Comparison of ENCODE assay signal across 20 cellular contexts in the genomic region with DNA sequence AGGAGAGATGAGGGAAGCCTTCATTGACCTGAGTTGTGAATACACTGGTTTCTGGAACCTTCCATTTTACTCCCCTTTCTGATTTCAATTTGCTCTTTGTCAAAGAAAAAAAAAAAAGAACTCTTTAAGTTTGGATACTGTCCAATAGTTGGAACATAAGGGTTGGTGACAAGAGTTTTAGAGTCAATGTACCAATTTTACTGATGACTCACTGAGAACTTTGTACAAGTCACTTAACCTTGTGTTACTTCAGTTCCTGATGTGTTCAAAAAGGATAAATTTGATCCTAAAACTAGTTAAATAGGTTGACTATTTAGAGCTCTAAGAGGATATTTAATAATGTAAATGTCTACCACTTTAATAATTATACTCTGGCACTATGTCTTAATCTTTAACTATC. TPM values are rescaled to one million over a fixed set of nuclear protein-coding genes. Genes with fewer than 3 reads are reported as not detected.
"Had no signal": no experiment of that assay in that cellular context is flagged by ENCODE, and none has a peak within 500 bp of the region (broad histone marks: within the 10 kb centered on the region; RNA-seq: fewer than 3 reads in every experiment).

No MANE protein-coding gene starts in this region.

- H3K27me3 ChIP-seq: cardiac muscle cell, vagina had no signal

- H3K9me3 ChIP-seq: esophagus squamous epithelium, mucosa of descending colon, vagina had no signal

- DNase-seq: activated CD4-positive, alpha-beta memory T cell treated with anti-CD3 and anti-CD28 coated beads for 36 hours; activated CD4-positive, alpha-beta T cell treated with anti-CD3 and anti-CD28 coated beads for 36 hours; activated gamma-delta T cell treated with Interleukin-2 at 50 U/mL for 16 hours; activated T-cell treated with anti-CD3 and anti-CD28 coated beads for 4 hours; dermis blood vessel endothelial cell; effector memory CD4-positive, alpha-beta T cell; esophagus squamous epithelium; foreskin melanocyte; glutamatergic neuron; hippocampal formation; mammary epithelial cell; mucosa of descending colon; naive B cell; stimulated activated CD4-positive, alpha-beta T cell treated with anti-CD3 and anti-CD28 coated beads, Interleukin-12 subunit alpha, Interleukin-12 subunit beta, amount 100 ng/mL, for 4 hours; stimulated activated CD4-positive, alpha-beta T cell treated with anti-CD3 and anti-CD28 coated beads, Interleukin-1b, Interleukin-23, amount 100 ng/mL, for 48 hours; stimulated activated CD8-positive, alpha-beta memory T cell treated with anti-CD3 and anti-CD28 coated beads, Interleukin-4, amount 100 ng/mL, for 48 hours; stimulated activated naive CD4-positive, alpha-beta T cell; trophoblast cell had no signal

- H3K4me1 ChIP-seq: vagina had no signal

- H3K27ac ChIP-seq: cardiac muscle cell, esophagus squamous epithelium, vagina had no signal

- H3K4me3 ChIP-seq: cardiac muscle cell, esophagus squamous epithelium, mucosa of descending colon, vagina had no signal

- H3K36me3 ChIP-seq: cardiac muscle cell, esophagus squamous epithelium, vagina had no signal

RNA-seq across cellular contexts. Expression of gene CDK14, which starts 4.1 kb away (rescaled TPM):
- total RNA-seq: activated CD4-positive, alpha-beta memory T cell treated with anti-CD3 and anti-CD28 coated beads for 36 hours had no signal
